In the genomic region with DNA sequence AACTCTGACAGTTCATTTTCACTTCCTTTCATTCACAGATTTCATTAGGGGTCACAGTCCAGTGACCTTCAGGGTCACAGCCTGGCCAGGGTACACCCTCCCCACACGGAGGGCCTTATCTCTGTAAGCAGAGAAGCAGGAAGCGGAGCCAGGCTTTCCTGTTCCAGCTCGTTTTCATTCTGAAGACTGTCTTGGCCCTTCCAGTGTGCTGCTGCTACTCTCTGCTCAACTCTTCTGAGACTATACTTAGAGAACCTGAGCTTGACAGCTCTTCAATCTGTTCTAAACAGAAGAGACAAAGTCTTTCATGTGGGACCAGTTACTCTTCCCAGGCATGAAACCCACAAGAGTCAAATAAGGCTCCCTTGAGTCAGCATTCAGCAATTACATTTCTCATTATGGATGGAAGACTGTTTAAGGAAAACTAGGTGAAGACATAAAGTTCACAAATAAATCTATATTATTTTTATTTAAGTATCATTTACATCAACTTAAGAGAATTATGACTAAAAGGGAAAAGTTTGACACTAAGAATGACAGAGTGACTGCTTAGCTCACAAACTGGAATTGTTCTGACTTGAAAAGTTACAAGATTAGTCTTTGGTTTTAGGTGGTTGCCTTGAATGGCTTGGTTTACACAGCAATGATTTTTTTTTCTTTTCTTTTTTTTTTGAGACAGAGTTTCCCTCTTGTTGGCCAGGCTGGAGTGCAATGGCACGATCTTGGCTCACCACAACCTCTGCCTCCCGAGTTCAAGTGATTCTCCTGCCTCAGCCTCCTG, we compare ENCODE assay signal across 1 cellular context.
TF ChIP-seq lines count a peak whose summit lies in the region.

No MANE protein-coding gene starts in this region.

TF ChIP-seq in HepG2, 621 proteins besides CTCF, POLR2A, EP300 and RAD21 (continued from another document and continues in another):
- no peak for TF ChIP-seq ZNF234 (CRISPR knock-in tag; conservative IDR thresholded peaks at IDR 0.05)
- TF ChIP-seq, protein P1, sequence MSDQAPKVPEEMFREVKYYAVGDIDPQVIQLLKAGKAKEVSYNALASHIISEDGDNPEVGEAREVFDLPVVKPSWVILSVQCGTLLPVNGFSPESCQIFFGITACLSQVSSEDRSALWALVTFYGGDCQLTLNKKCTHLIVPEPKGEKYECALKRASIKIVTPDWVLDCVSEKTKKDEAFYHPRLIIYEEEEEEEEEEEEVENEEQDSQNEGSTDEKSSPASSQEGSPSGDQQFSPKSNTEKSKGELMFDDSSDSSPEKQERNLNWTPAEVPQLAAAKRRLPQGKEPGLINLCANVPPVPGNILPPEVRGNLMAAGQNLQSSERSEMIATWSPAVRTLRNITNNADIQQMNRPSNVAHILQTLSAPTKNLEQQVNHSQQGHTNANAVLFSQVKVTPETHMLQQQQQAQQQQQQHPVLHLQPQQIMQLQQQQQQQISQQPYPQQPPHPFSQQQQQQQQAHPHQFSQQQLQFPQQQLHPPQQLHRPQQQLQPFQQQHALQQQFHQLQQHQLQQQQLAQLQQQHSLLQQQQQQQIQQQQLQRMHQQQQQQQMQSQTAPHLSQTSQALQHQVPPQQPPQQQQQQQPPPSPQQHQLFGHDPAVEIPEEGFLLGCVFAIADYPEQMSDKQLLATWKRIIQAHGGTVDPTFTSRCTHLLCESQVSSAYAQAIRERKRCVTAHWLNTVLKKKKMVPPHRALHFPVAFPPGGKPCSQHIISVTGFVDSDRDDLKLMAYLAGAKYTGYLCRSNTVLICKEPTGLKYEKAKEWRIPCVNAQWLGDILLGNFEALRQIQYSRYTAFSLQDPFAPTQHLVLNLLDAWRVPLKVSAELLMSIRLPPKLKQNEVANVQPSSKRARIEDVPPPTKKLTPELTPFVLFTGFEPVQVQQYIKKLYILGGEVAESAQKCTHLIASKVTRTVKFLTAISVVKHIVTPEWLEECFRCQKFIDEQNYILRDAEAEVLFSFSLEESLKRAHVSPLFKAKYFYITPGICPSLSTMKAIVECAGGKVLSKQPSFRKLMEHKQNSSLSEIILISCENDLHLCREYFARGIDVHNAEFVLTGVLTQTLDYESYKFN (CRISPR knock-in tag; conservative IDR thresholded peaks at IDR 0.05): peak; percentile 31; the same call in 1 of the 2 replicates
- TF ChIP-seq ZNF703 (CRISPR knock-in tag; IDR thresholded peaks at IDR 0.05; ENCODE audit: borderline replicate concordance): no peak
- TF ChIP-seq STAT5B (CRISPR knock-in tag; IDR thresholded peaks at IDR 0.05): no peak
- no peak for TF ChIP-seq ZNF17 (CRISPR knock-in tag; IDR thresholded peaks at IDR 0.05)
- no peak for TF ChIP-seq ZNF629 (CRISPR knock-in tag; conservative IDR thresholded peaks at IDR 0.05)
- no peak for TF ChIP-seq BCL6 (CRISPR knock-in tag; IDR thresholded peaks at IDR 0.05)
- no peak for TF ChIP-seq JDP2 (CRISPR knock-in tag; IDR thresholded peaks at IDR 0.05; ENCODE audit: borderline replicate concordance)
- peak; percentile 79 for TF ChIP-seq HNF4A (CRISPR knock-in tag; IDR thresholded peaks at IDR 0.05)
- no peak for TF ChIP-seq MAZ (IDR thresholded peaks at IDR 0.05; ENCODE audit: borderline replicate concordance, low read depth, low read length)
- no peak for TF ChIP-seq MAZ (CRISPR knock-in tag; IDR thresholded peaks at IDR 0.05; ENCODE audit: low read depth)
- TF ChIP-seq ZNF772 (CRISPR knock-in tag; IDR thresholded peaks at IDR 0.05): no peak
- TF ChIP-seq PCBP1 (IDR thresholded peaks at IDR 0.05; ENCODE audit: borderline replicate concordance, low read depth, low read length): no peak
- TF ChIP-seq FOXA3 (CRISPR knock-in tag; IDR thresholded peaks at IDR 0.05): 0 out of 2 replicates have a peak, but pooled peaks have one; percentile 10
- no peak for TF ChIP-seq SOX6 (IDR thresholded peaks at IDR 0.05)
- 0 out of 2 replicates have a peak, but pooled peaks have one; percentile 21 for TF ChIP-seq SOX6 (CRISPR knock-in tag; IDR thresholded peaks at IDR 0.05)
- TF ChIP-seq FOXM1 (CRISPR knock-in tag; IDR thresholded peaks at IDR 0.05): no peak
- peak; percentile 60; the same call in 1 of the 2 replicates for TF ChIP-seq GFI1 (CRISPR knock-in tag; IDR thresholded peaks at IDR 0.05; ENCODE audit: borderline replicate concordance)
- TF ChIP-seq, protein P2, sequence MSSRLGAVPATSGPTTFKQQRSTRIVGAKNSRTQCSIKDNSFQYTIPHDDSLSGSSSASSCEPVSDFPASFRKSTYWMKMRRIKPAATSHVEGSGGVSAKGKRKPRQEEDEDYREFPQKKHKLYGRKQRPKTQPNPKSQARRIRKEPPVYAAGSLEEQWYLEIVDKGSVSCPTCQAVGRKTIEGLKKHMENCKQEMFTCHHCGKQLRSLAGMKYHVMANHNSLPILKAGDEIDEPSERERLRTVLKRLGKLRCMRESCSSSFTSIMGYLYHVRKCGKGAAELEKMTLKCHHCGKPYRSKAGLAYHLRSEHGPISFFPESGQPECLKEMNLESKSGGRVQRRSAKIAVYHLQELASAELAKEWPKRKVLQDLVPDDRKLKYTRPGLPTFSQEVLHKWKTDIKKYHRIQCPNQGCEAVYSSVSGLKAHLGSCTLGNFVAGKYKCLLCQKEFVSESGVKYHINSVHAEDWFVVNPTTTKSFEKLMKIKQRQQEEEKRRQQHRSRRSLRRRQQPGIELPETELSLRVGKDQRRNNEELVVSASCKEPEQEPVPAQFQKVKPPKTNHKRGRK (CRISPR knock-in tag; IDR thresholded peaks at IDR 0.05): no peak
- no peak; the same call in 1 of the 2 replicates for TF ChIP-seq RXRA (CRISPR knock-in tag; IDR thresholded peaks at IDR 0.05)
- TF ChIP-seq, protein P3, sequence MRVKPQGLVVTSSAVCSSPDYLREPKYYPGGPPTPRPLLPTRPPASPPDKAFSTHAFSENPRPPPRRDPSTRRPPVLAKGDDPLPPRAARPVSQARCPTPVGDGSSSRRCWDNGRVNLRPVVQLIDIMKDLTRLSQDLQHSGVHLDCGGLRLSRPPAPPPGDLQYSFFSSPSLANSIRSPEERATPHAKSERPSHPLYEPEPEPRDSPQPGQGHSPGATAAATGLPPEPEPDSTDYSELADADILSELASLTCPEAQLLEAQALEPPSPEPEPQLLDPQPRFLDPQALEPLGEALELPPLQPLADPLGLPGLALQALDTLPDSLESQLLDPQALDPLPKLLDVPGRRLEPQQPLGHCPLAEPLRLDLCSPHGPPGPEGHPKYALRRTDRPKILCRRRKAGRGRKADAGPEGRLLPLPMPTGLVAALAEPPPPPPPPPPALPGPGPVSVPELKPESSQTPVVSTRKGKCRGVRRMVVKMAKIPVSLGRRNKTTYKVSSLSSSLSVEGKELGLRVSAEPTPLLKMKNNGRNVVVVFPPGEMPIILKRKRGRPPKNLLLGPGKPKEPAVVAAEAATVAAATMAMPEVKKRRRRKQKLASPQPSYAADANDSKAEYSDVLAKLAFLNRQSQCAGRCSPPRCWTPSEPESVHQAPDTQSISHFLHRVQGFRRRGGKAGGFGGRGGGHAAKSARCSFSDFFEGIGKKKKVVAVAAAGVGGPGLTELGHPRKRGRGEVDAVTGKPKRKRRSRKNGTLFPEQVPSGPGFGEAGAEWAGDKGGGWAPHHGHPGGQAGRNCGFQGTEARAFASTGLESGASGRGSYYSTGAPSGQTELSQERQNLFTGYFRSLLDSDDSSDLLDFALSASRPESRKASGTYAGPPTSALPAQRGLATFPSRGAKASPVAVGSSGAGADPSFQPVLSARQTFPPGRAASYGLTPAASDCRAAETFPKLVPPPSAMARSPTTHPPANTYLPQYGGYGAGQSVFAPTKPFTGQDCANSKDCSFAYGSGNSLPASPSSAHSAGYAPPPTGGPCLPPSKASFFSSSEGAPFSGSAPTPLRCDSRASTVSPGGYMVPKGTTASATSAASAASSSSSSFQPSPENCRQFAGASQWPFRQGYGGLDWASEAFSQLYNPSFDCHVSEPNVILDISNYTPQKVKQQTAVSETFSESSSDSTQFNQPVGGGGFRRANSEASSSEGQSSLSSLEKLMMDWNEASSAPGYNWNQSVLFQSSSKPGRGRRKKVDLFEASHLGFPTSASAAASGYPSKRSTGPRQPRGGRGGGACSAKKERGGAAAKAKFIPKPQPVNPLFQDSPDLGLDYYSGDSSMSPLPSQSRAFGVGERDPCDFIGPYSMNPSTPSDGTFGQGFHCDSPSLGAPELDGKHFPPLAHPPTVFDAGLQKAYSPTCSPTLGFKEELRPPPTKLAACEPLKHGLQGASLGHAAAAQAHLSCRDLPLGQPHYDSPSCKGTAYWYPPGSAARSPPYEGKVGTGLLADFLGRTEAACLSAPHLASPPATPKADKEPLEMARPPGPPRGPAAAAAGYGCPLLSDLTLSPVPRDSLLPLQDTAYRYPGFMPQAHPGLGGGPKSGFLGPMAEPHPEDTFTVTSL (CRISPR knock-in tag; IDR thresholded peaks at IDR 0.05; ENCODE audit: borderline replicate concordance): peak; percentile 72; the same call in 1 of the 2 replicates
- TF ChIP-seq, protein P4, sequence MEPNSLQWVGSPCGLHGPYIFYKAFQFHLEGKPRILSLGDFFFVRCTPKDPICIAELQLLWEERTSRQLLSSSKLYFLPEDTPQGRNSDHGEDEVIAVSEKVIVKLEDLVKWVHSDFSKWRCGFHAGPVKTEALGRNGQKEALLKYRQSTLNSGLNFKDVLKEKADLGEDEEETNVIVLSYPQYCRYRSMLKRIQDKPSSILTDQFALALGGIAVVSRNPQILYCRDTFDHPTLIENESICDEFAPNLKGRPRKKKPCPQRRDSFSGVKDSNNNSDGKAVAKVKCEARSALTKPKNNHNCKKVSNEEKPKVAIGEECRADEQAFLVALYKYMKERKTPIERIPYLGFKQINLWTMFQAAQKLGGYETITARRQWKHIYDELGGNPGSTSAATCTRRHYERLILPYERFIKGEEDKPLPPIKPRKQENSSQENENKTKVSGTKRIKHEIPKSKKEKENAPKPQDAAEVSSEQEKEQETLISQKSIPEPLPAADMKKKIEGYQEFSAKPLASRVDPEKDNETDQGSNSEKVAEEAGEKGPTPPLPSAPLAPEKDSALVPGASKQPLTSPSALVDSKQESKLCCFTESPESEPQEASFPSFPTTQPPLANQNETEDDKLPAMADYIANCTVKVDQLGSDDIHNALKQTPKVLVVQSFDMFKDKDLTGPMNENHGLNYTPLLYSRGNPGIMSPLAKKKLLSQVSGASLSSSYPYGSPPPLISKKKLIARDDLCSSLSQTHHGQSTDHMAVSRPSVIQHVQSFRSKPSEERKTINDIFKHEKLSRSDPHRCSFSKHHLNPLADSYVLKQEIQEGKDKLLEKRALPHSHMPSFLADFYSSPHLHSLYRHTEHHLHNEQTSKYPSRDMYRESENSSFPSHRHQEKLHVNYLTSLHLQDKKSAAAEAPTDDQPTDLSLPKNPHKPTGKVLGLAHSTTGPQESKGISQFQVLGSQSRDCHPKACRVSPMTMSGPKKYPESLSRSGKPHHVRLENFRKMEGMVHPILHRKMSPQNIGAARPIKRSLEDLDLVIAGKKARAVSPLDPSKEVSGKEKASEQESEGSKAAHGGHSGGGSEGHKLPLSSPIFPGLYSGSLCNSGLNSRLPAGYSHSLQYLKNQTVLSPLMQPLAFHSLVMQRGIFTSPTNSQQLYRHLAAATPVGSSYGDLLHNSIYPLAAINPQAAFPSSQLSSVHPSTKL (CRISPR knock-in tag; IDR thresholded peaks at IDR 0.05): peak; percentile 46
- TF ChIP-seq ZNF557 (CRISPR knock-in tag; IDR thresholded peaks at IDR 0.05): no peak
- no peak for TF ChIP-seq U2AF1 (optimal IDR thresholded peaks at IDR 0.05; ENCODE audit: low read depth, low read length)
- TF ChIP-seq, protein P5, sequence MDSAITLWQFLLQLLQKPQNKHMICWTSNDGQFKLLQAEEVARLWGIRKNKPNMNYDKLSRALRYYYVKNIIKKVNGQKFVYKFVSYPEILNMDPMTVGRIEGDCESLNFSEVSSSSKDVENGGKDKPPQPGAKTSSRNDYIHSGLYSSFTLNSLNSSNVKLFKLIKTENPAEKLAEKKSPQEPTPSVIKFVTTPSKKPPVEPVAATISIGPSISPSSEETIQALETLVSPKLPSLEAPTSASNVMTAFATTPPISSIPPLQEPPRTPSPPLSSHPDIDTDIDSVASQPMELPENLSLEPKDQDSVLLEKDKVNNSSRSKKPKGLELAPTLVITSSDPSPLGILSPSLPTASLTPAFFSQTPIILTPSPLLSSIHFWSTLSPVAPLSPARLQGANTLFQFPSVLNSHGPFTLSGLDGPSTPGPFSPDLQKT (CRISPR knock-in tag; IDR thresholded peaks at IDR 0.05; ENCODE audit: borderline replicate concordance): no peak
- TF ChIP-seq, protein P6, sequence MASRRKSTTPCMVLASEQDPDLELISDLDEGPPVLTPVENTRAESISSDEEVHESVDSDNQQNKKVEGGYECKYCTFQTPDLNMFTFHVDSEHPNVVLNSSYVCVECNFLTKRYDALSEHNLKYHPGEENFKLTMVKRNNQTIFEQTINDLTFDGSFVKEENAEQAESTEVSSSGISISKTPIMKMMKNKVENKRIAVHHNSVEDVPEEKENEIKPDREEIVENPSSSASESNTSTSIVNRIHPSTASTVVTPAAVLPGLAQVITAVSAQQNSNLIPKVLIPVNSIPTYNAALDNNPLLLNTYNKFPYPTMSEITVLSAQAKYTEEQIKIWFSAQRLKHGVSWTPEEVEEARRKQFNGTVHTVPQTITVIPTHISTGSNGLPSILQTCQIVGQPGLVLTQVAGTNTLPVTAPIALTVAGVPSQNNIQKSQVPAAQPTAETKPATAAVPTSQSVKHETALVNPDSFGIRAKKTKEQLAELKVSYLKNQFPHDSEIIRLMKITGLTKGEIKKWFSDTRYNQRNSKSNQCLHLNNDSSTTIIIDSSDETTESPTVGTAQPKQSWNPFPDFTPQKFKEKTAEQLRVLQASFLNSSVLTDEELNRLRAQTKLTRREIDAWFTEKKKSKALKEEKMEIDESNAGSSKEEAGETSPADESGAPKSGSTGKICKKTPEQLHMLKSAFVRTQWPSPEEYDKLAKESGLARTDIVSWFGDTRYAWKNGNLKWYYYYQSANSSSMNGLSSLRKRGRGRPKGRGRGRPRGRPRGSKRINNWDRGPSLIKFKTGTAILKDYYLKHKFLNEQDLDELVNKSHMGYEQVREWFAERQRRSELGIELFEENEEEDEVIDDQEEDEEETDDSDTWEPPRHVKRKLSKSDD (CRISPR knock-in tag; IDR thresholded peaks at IDR 0.05; ENCODE audit: low read depth): no peak
- TF ChIP-seq ZNF24 (IDR thresholded peaks at IDR 0.05): no peak
- TF ChIP-seq NFKBIZ (CRISPR knock-in tag; IDR thresholded peaks at IDR 0.05): no peak
- no peak for TF ChIP-seq TBL1XR1 (IDR thresholded peaks at IDR 0.05; ENCODE audit: borderline replicate concordance, low read length, partially characterized antibody)
- no peak for TF ChIP-seq ZNF326 (CRISPR knock-in tag; IDR thresholded peaks at IDR 0.05; ENCODE audit: borderline replicate concordance)
- TF ChIP-seq, protein P7, sequence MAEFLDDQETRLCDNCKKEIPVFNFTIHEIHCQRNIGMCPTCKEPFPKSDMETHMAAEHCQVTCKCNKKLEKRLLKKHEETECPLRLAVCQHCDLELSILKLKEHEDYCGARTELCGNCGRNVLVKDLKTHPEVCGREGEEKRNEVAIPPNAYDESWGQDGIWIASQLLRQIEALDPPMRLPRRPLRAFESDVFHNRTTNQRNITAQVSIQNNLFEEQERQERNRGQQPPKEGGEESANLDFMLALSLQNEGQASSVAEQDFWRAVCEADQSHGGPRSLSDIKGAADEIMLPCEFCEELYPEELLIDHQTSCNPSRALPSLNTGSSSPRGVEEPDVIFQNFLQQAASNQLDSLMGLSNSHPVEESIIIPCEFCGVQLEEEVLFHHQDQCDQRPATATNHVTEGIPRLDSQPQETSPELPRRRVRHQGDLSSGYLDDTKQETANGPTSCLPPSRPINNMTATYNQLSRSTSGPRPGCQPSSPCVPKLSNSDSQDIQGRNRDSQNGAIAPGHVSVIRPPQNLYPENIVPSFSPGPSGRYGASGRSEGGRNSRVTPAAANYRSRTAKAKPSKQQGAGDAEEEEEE (CRISPR knock-in tag; IDR thresholded peaks at IDR 0.05; ENCODE audit: borderline replicate concordance): no peak
- no peak for TF ChIP-seq CREB1 (IDR thresholded peaks at IDR 0.05)
- TF ChIP-seq CREB1 (CRISPR knock-in tag; IDR thresholded peaks at IDR 0.05): no peak
- peak; percentile 80; the same call in 1 of the 2 replicates for TF ChIP-seq ESRRA (CRISPR knock-in tag; IDR thresholded peaks at IDR 0.05; ENCODE audit: low read depth)
- no peak for TF ChIP-seq SNAI1 (CRISPR knock-in tag; IDR thresholded peaks at IDR 0.05; ENCODE audit: borderline replicate concordance)
- TF ChIP-seq ZNF547 (CRISPR knock-in tag; IDR thresholded peaks at IDR 0.05): no peak
